Comparison of ENCODE assay signal across 8 cellular contexts in genomic region chr5:68433921-68434879, GRCh38.
A peak's percentile ranks its signal among the peaks of the same experiment; 100 is the strongest.
DNase-seq lines count a peak whose midpoint lies in the region; ATAC-seq and TF ChIP-seq lines count a peak whose summit lies in the region.

No MANE protein-coding gene starts in this region.

- DNase-seq in COLO829 (ENCODE audit: low spot score) (peak; percentile 67), choroid plexus epithelial cell (ENCODE audit: low read depth) (peak; percentile 96), lower leg skin (ENCODE audit: low spot score in 2 of 2) (peak; percentile 90 to 97), NCI-H1417 treated with DMSO at 0.1 percent for 48 hours (lab: John Stamatoyannopoulos, UW) (no peak)
- DNase-seq in activated CD4-positive, alpha-beta T cell treated with anti-CD3 and anti-CD28 coated beads for 4 hours: peak; percentile 95 to 98
- DNase-seq in stimulated activated CD4-positive, alpha-beta T cell treated with anti-CD3 and anti-CD28 coated beads, TNF-alpha, amount 100 ng/mL, for 1 hour (ENCODE audit: low read depth in 3 of 3, low spot score in 1 of 3): peak; percentile 82 to 89 (median 85)

- TF ChIP-seq CTCF in choroid plexus epithelial cell (conservative IDR thresholded peaks at IDR 0.05; ENCODE audit: low read depth, low read length) (no peak), lower leg skin (IDR thresholded peaks at IDR 0.05) (no peak)

- ATAC-seq in GM21619 (IDR thresholded peaks at IDR 0.05; ENCODE audit: unreplicated experiment): peak; percentile 95

- H3K4me3 ChIP-seq in choroid plexus epithelial cell (ENCODE audit: low read depth, low read length) (no peak overlapping the region), lower leg skin (ENCODE audit: low read depth, poor library complexity, severe bottlenecking) (no peak overlapping the region)

- 15 to 18% methylated on average over 23 to 27 of the region's 27 CpGs for WGBS in lower leg skin, 2 donors

- no peaks in the 10 kb centered on the region for H3K36me3 Mint-ChIP-seq in IgD-negative memory B cell

- peaks cover 27 to 35% (median 31%) of the 10 kb centered on the region in 3 donors for H3K4me1 Mint-ChIP-seq in IgD-negative memory B cell

- intact Hi-C loops in lower leg skin (cut with DNase I; ENCODE audit: low total_unique reads): no loop called here

- peak overlapping the region; percentile 28 to 94 (median 86) for H3K4me3 Mint-ChIP-seq in IgD-negative memory B cell

- peak overlapping the region; percentile 12 to 94 (median 86) for H3K27ac Mint-ChIP-seq in IgD-negative memory B cell

- TF ChIP-seq POLR2A in lower leg skin (IDR thresholded peaks at IDR 0.05): no peak

- H3K9me3 Mint-ChIP-seq in IgD-negative memory B cell: no peaks in the 10 kb centered on the region

- H3K27me3 Mint-ChIP-seq in IgD-negative memory B cell: peaks cover 4% of the 10 kb centered on the region
